ENCODE assay signal across 23 cellular contexts in genomic region chr6:24832794-24833193, GRCh38. TPM values are rescaled to one million over a fixed set of nuclear protein-coding genes. Genes with fewer than 3 reads are reported as not detected.
A peak's percentile ranks its signal among the peaks of the same experiment; 100 is the strongest.
DNase-seq lines count a peak whose midpoint lies in the region; ATAC-seq and TF ChIP-seq lines count a peak whose summit lies in the region.
"Had no signal": no experiment of that assay in that cellular context is flagged by ENCODE, and none has a peak within 500 bp of the region (broad histone marks: within the 10 kb centered on the region; RNA-seq: fewer than 3 reads in every experiment).

No MANE protein-coding gene starts in this region.

- ATAC-seq in T-helper 17 cell (no peak), HG03378 (IDR thresholded peaks at IDR 0.05; ENCODE audit: unreplicated experiment) (no peak)
- no peak for ATAC-seq in stimulated activated memory B cell treated with anti-CD40 and anti-IgM and Interleukin-4, amounts not matched to agents 10 μg/mL and 1 μg/mL and 100 μg/mL, for 72 hours

- peaks cover 0 to 15% (median 5%) of the 10 kb centered on the region in 4 donors for H3K4me1 ChIP-seq in stomach
- H3K4me1 ChIP-seq: adrenal gland; BLaER1 treated with 17β-estradiol and CSF1 and Interleukin-3, amounts not matched to agents 10 nM and 100 nM had no signal

- peaks cover 12% of the 10 kb centered on the region for H3K4me1 Mint-ChIP-seq in activated CD4-positive, alpha-beta T cell treated with anti-CD3 and anti-CD28 coated beads, Interleukin-2, amount 10 ng/mL, durations not matched to agents 24 days and 14 days
- H3K4me1 Mint-ChIP-seq in T-helper 17 cell: peaks cover 18% of the 10 kb centered on the region
- peaks cover 6% of the 10 kb centered on the region for H3K4me1 Mint-ChIP-seq in stimulated activated memory B cell treated with anti-CD40 and anti-IgM and Interleukin-4, amounts not matched to agents 10 μg/mL and 1 μg/mL and 100 μg/mL, for 72 hours

- H3K27ac ChIP-seq in cingulate gyrus (ENCODE audit: low read depth, low read length): peak overlapping the region; percentile 77
- H3K27ac ChIP-seq in stomach: no peak overlapping the region
- H3K27ac ChIP-seq: adrenal gland; BLaER1 treated with 17β-estradiol and CSF1 and Interleukin-3, amounts not matched to agents 10 nM and 100 nM had no signal

- peak overlapping the region; percentile 20 for H3K27ac Mint-ChIP-seq in activated CD4-positive, alpha-beta T cell treated with anti-CD3 and anti-CD28 coated beads, Interleukin-2, amount 10 ng/mL, durations not matched to agents 24 days and 14 days
- H3K27ac Mint-ChIP-seq in T-helper 17 cell: peak overlapping the region; percentile 66
- peak overlapping the region; percentile 44 for H3K27ac Mint-ChIP-seq in stimulated activated memory B cell treated with anti-CD40 and anti-IgM and Interleukin-4, amounts not matched to agents 10 μg/mL and 1 μg/mL and 100 μg/mL, for 72 hours
- H3K27ac Mint-ChIP-seq: memory B cell had no signal

- no peaks in the 10 kb centered on the region for H3K9me3 Mint-ChIP-seq in activated CD4-positive, alpha-beta T cell treated with anti-CD3 and anti-CD28 coated beads, Interleukin-2, amount 10 ng/mL, durations not matched to agents 24 days and 14 days
- H3K9me3 Mint-ChIP-seq in stimulated activated memory B cell treated with anti-CD40 and anti-IgM and Interleukin-4, amounts not matched to agents 10 μg/mL and 1 μg/mL and 100 μg/mL, for 72 hours: no peaks in the 10 kb centered on the region
- H3K9me3 Mint-ChIP-seq: memory B cell had no signal

- H3K4me3 ChIP-seq in stomach: no peak overlapping the region
- H3K4me3 ChIP-seq: adrenal gland; BLaER1 treated with 17β-estradiol and CSF1 and Interleukin-3, amounts not matched to agents 10 nM and 100 nM had no signal

- TF ChIP-seq EP300 in stomach (IDR thresholded peaks at IDR 0.05): no peak

- H3K27me3 ChIP-seq in stomach: no peaks in the 10 kb centered on the region
- H3K27me3 ChIP-seq: adrenal gland; BLaER1 treated with 17β-estradiol and CSF1 and Interleukin-3, amounts not matched to agents 10 nM and 100 nM had no signal

- H3K27me3 Mint-ChIP-seq in activated CD4-positive, alpha-beta T cell treated with anti-CD3 and anti-CD28 coated beads, Interleukin-2, amount 10 ng/mL, durations not matched to agents 24 days and 14 days: no peaks in the 10 kb centered on the region
- H3K27me3 Mint-ChIP-seq in T-helper 17 cell: no peaks in the 10 kb centered on the region
- no peaks in the 10 kb centered on the region for H3K27me3 Mint-ChIP-seq in stimulated activated memory B cell treated with anti-CD40 and anti-IgM and Interleukin-4, amounts not matched to agents 10 μg/mL and 1 μg/mL and 100 μg/mL, for 72 hours
- H3K27me3 Mint-ChIP-seq: memory B cell had no signal

- H3K36me3 Mint-ChIP-seq in activated CD4-positive, alpha-beta T cell treated with anti-CD3 and anti-CD28 coated beads, Interleukin-2, amount 10 ng/mL, durations not matched to agents 24 days and 14 days (ENCODE audit: low read depth): peaks cover 73% of the 10 kb centered on the region
- peaks cover 12% of the 10 kb centered on the region for H3K36me3 Mint-ChIP-seq in T-helper 17 cell (ENCODE audit: low read depth)
- H3K36me3 Mint-ChIP-seq in stimulated activated memory B cell treated with anti-CD40 and anti-IgM and Interleukin-4, amounts not matched to agents 10 μg/mL and 1 μg/mL and 100 μg/mL, for 72 hours: peaks cover 56% of the 10 kb centered on the region

- H3K9me3 ChIP-seq in T-helper 17 cell (ENCODE audit: control insufficient read depth, low read length, poor library complexity, severe bottlenecking) (no peaks in the 10 kb centered on the region), stomach (no peaks in the 10 kb centered on the region)
- H3K9me3 ChIP-seq: adrenal gland had no signal

- 95 to 97% (median 96%) methylated on average over 1 of the region's 1 CpG for WGBS in stomach, 5 donors

- TF ChIP-seq CTCF in stomach (IDR thresholded peaks at IDR 0.05): no peak

- no peak overlapping the region for H3K4me3 Mint-ChIP-seq in activated CD4-positive, alpha-beta T cell treated with anti-CD3 and anti-CD28 coated beads, Interleukin-2, amount 10 ng/mL, durations not matched to agents 24 days and 14 days
- no peak overlapping the region for H3K4me3 Mint-ChIP-seq in T-helper 17 cell
- no peak overlapping the region for H3K4me3 Mint-ChIP-seq in stimulated activated memory B cell treated with anti-CD40 and anti-IgM and Interleukin-4, amounts not matched to agents 10 μg/mL and 1 μg/mL and 100 μg/mL, for 72 hours
- H3K4me3 Mint-ChIP-seq: memory B cell had no signal

- DNase-seq in activated CD4-positive, alpha-beta T cell treated with anti-CD3 and anti-CD28 coated beads, Interleukin-2, amount 10 ng/mL, durations not matched to agents 24 days and 14 days: no peak
- no peak for DNase-seq in activated CD4-positive, alpha-beta T cell treated with anti-CD3 and anti-CD28 coated beads, Interleukin-2, amount 50 U/mL, for 48 hours
- DNase-seq in T-helper 17 cell: no peak
- no peak for DNase-seq in stomach
- no peak for DNase-seq in NCI-H146 treated with DMSO at 0.1 percent for 48 hours (lab: John Stamatoyannopoulos, UW; ENCODE audit: unreplicated experiment)
- DNase-seq: activated CD4-positive, alpha-beta T cell treated with anti-CD3 and anti-CD28 coated beads for 4 hours; activated T-cell treated with anti-CD3 and anti-CD28 coated beads for 4 hours; adrenal gland; erythroblast; NCI-H1105 treated with DMSO at 0.1 percent for 48 hours; NCI-H524 treated with DMSO at 0.1 percent for 48 hours; stimulated activated CD8-positive, alpha-beta memory T cell treated with anti-CD3 and anti-CD28 coated beads, Interleukin-4, amount 100 ng/mL, for 48 hours had no signal

- TF ChIP-seq POLR2A in stomach (IDR thresholded peaks at IDR 0.05): no peak

- H3K36me3 ChIP-seq in stomach: peaks cover 2 to 31% (median 18%) of the 10 kb centered on the region in 4 donors
- H3K36me3 ChIP-seq: adrenal gland had no signal

- intact Hi-C loops in activated CD4-positive, alpha-beta T cell treated with anti-CD3 and anti-CD28 coated beads, Interleukin-2, amount 10 ng/mL, durations not matched to agents 24 days and 14 days (cut with micrococcal nuclease): no loop called here
- intact Hi-C loops in stomach (cut with DNase I; ENCODE audit: low total_unique reads): no loop called here

RNA-seq across cellular contexts. Expression of gene ARMH2, which starts 34.1 kb away (rescaled TPM):
- 0.30 and 0.31 TPM in 2 replicates for total RNA-seq in activated CD4-positive, alpha-beta T cell treated with anti-CD3 and anti-CD28 coated beads, Interleukin-2, amount 10 ng/mL, durations not matched to agents 24 days and 14 days
- total RNA-seq in T-helper 17 cell: 1 to 10 TPM; 1.1 to 2.7 TPM
- not detected for total RNA-seq in stomach
- polyA plus RNA-seq in stomach: not detected
- total RNA-seq: A172, adrenal gland, frontal cortex, HT-29, kidney epithelial cell, LHCN-M2, renal cortical epithelial cell had no signal
- polyA plus RNA-seq: adrenal gland had no signal

RNA-seq across cellular contexts. Expression of gene GMNN, which starts 58.1 kb away (rescaled TPM):
- total RNA-seq in activated CD4-positive, alpha-beta T cell treated with anti-CD3 and anti-CD28 coated beads, Interleukin-2, amount 10 ng/mL, durations not matched to agents 24 days and 14 days: 71.0 and 76.8 TPM in 2 replicates
- total RNA-seq in T-helper 17 cell (10 to 100 TPM; 11.7 to 15.3 TPM), stomach (100 to 1,000 TPM in 1 of 5 donors, 10 to 100 TPM in 2, 1 to 10 TPM in 1, not detected in 1; 2.7 to 142 (median 26.7) TPM)
- 10 to 100 TPM; 17.3 to 40.7 (median 33.0) TPM for polyA plus RNA-seq in stomach
